Comparison of ENCODE assay signal across 9 cellular contexts in the genomic region with DNA sequence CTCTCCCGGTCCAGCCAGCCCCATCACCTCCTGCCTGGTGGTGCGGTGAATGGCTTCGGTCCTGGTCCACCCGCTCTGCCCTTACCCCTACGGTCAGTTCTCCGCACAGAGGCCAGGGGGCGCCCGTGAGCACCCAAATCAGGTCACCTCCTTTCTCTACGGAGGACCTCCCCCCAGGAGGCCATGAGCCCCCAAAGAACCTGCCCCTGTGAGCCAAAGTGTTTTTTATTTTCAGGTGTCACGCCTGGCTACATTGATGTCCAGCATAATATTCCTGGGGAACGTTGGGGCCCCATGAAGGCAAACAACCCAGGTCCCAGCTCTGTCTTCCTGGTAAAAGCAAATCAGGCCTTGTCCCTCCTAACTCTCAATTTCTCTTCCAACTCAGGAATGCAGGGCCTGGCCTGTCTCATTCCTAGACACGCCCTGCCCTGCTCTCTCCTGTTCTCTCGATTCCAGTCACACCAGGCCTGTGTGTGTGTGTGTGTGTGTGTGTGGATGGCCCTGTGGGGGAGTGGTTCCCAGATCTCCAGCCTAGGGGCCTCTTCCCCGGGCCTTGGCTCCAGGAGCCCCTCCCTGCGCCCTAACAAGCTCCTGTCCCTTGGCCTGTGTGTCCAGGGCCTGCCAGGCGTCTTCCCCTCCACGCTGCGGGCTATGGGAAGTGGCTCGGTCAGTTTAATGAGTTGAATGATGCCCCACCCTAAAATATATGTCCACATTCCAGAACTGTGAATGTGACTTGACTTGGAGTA. TPM values are rescaled to one million over a fixed set of nuclear protein-coding genes. Genes with fewer than 3 reads are reported as not detected.
DNase-seq lines count a peak whose midpoint lies in the region; ATAC-seq and TF ChIP-seq lines count a peak whose summit lies in the region.
"Had no signal": no experiment of that assay in that cellular context is flagged by ENCODE, and none has a peak within 500 bp of the region (broad histone marks: within the 10 kb centered on the region; RNA-seq: fewer than 3 reads in every experiment).

No MANE protein-coding gene starts in this region.

- H3K4me1 ChIP-seq in A673 (ENCODE audit: insufficient read depth, low read length, poor library complexity, severe bottlenecking) = no peaks in the 10 kb centered on the region

- H3K27ac ChIP-seq in A673 (ENCODE audit: low read depth, low read length, poor library complexity, severe bottlenecking) (no peak overlapping the region), RWPE1 (peak overlapping the region; percentile 100)

- no peaks in the 10 kb centered on the region for H3K36me3 ChIP-seq in A673 (ENCODE audit: insufficient read depth, low read length, poor library complexity, severe bottlenecking)
- H3K36me3 ChIP-seq: HAP-1 had no signal

- H3K9me3 ChIP-seq in A673 (ENCODE audit: low read depth, low read length, poor library complexity, severe bottlenecking) = no peaks in the 10 kb centered on the region
- H3K9me3 ChIP-seq: HAP-1 had no signal

- no peaks in the 10 kb centered on the region for H3K27me3 ChIP-seq in A673 (replicated peaks; ENCODE audit: insufficient read depth, low read depth, low read length, poor library complexity)

- no TSS peak for BruUV-seq in A673 (replicated peaks; lab: Mats Ljungman, UMichigan)

- TF ChIP-seq CTCF in A673 (conservative IDR thresholded peaks at IDR 0.05; ENCODE audit: low read depth, low read length) (peak; percentile 88), RWPE1 (conservative IDR thresholded peaks at IDR 0.05; ENCODE audit: low read depth) (peak; percentile 92)

- CTCF ChIA-PET in A673 (lab: Charles Lee) = interaction anchor here (0.6 kb wide), 1 partner anchor 52 kb away, joined by 3 read pairs; no protein-coding TSS in a partner anchor
- CTCF ChIA-PET in RWPE1 (lab: Yijun Ruan, JAX) = interaction anchor here (0.6 to 1.0 kb wide), 9 partner anchors 8 to 540 kb away, joined by 3 to 9 read pairs (median 3); a partner anchor contains a TSS

- H3K4me3 ChIP-seq in A673 (ENCODE audit: low read depth, low read length, poor library complexity, severe bottlenecking) (no peak overlapping the region), skeletal muscle cell (ENCODE audit: low read depth, low read length) (no peak overlapping the region)
- H3K4me3 ChIP-seq: HAP-1 had no signal

- DNase-seq in A673 (ENCODE audit: low spot score) (peak; percentile 56), GM19238 (ENCODE audit: insufficient read length, low spot score) (peak; percentile 70), RWPE1 (ENCODE audit: low spot score) (peak; percentile 89), activated gamma-delta T cell (lab: John Stamatoyannopoulos, UW) (peak; percentile 39), head of caudate nucleus (peak in 29 of 42 donors; percentile 29 to 76 (median 49)), skeletal muscle cell (ENCODE audit: low read depth) (peak; percentile 33), NCI-H1048 (lab: John Stamatoyannopoulos, UW) (no peak)

- intact Hi-C loops in A673 (cut with micrococcal nuclease; ENCODE audit: unreplicated experiment) = no loop called here
- intact Hi-C loops in head of caudate nucleus (cut with DNase I) = no loop called here

- POLR2A ChIA-PET in A673 (lab: Charles Lee; ENCODE audit: low non-redundant PET) = no interaction called here
- POLR2A ChIA-PET in RWPE1 (lab: Yijun Ruan, JAX; ENCODE audit: low non-redundant PET) = interaction anchor here (0.5 to 2.0 kb wide), 3 partner anchors 9 to 13 kb away, joined by 3 to 7 read pairs (median 6); a partner anchor contains a TSS

- no peak for ATAC-seq in GM19351 (IDR thresholded peaks at IDR 0.05; ENCODE audit: unreplicated experiment)

RNA-seq across cellular contexts. Expression of a gene that starts 9.7 kb away (rescaled TPM):
- total RNA-seq in A673 (2021) = 59.4 and 61.7 TPM in 2 replicates

RNA-seq across cellular contexts. Expression of a gene that starts 12.5 kb away (rescaled TPM):
- total RNA-seq in A673 (2021) = 105 and 122 TPM in 2 replicates

RNA-seq across cellular contexts. Expression of a gene that starts 23.7 kb away (rescaled TPM):
- 189 and 203 TPM in 2 replicates for total RNA-seq in A673 (2021)

RNA-seq across cellular contexts. Expression of a gene that starts 30.5 kb away (rescaled TPM):
- total RNA-seq in A673 (2021) = 0.72 TPM in 1 of 2 replicates, not detected in the other
